Comparison of ENCODE assay signal across 1 cellular context in genomic region chr16:4052096-4052495, GRCh38.
TF ChIP-seq lines count a peak whose summit lies in the region.

No MANE protein-coding gene starts in this region.

TF ChIP-seq in IMR-90, 13 proteins besides CTCF, POLR2A, EP300 and RAD21 (continued from another document):
- TF ChIP-seq RCOR1 (IDR thresholded peaks at IDR 0.05; ENCODE audit: insufficient replicate concordance, low read length) (no peak), MAZ (IDR thresholded peaks at IDR 0.05; ENCODE audit: borderline replicate concordance, low read depth, low read length) (no peak)
